8 cellular contexts compared by ENCODE assay signal in the genomic region with DNA sequence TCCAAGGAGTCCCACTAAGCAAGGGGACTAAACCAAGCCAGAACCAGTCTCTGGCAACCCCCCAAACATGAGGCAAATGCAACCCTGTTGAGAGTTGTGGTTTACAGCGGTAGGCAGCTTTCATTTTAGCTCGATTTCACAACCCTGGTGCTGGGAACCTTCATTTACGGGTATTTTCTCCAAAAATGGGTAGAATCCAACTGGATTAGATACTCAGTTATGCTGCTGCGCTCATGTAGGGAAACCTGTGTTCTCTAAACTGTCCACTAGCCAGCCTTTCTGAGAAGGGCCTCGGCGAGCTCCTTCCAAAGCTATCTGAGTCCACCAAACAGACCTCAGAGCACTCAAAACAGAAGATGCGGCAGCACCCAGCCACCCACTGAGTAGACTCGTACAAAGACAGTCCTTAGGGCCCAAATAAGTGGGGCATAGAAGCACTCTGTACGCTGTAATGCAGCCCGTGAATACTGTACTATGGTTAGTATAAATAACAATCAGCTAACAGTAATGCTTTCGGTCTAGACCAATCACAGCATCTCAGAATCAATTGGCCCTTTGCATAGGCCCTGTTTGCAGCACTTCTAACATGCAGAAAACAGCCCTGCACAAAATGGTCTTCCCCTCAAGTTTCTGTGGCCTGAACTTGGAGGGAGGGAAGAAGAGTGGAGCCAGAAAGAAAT.
DNase-seq lines count a peak whose midpoint lies in the region; ATAC-seq, FAIRE-seq and TF ChIP-seq lines count a peak whose summit lies in the region.

No MANE protein-coding gene starts in this region.

- no peak for DNase-seq in AG04450 (ENCODE audit: low read depth, low spot score)
- peak; percentile 58 for DNase-seq in activated naive CD4-positive, alpha-beta T cell treated with anti-CD3 and anti-CD28 coated beads, Interleukin-2, amount 50 U/mL, for 16 hours
- no peak for DNase-seq in SHP77 (lab: John Stamatoyannopoulos, UW)
- DNase-seq in urothelium cell line (ENCODE audit: low spot score) = no peak
- no peak for DNase-seq in NCI-H2107 treated with DMSO at 0.1 percent for 48 hours (lab: John Stamatoyannopoulos, UW; ENCODE audit: unreplicated experiment)

- peak; percentile 45 for ATAC-seq in GM19328 (IDR thresholded peaks at IDR 0.05; ENCODE audit: unreplicated experiment)
- ATAC-seq in HG03442 (IDR thresholded peaks at IDR 0.05; ENCODE audit: unreplicated experiment) = peak; percentile 60

- POLR2A ChIA-PET in AG04450 (lab: Yijun Ruan, JAX) = no interaction called here

- H3K4me3 ChIP-seq in AG04450 (ENCODE audit: low read depth, low read length) (no peak overlapping the region), mucosa of rectum (ENCODE audit: low read length in 2 of 2) (peak overlapping the region in 1 of 2 donors; percentile 46)

- FAIRE-seq in urothelium cell line (lab: Jason Lieb, UNC) = no peak

- H3K9ac ChIP-seq in mucosa of rectum (ENCODE audit: low read depth in 1 of 2, low read length in 2 of 2) = peak overlapping the region in 1 of 2 donors; percentile 15

- H3K9me3 ChIP-seq in AG04450 (ENCODE audit: control insufficient read depth, insufficient read depth, low read length) (no peaks in the 10 kb centered on the region), mucosa of rectum (ENCODE audit: control insufficient read depth in 2 of 2, low read length in 2 of 2) (no peaks in the 10 kb centered on the region)

- H3K36me3 ChIP-seq in mucosa of rectum (ENCODE audit: control insufficient read depth in 2 of 2, insufficient read depth in 2 of 2, low read length in 2 of 2) = peaks cover 46 to 50% of the 10 kb centered on the region in 2 donors

- CTCF ChIA-PET in AG04450 (lab: Charles Lee) = interaction anchor here (0.5 to 1.4 kb wide), 2 partner anchors 148 to 149 kb away, joined by 4 to 6 read pairs; no protein-coding TSS in a partner anchor

- no peak for TF ChIP-seq CTCF in AG04450 (IDR thresholded peaks at IDR 0.05; ENCODE audit: low read depth, low read length)

- H3K4me1 ChIP-seq in mucosa of rectum (ENCODE audit: control insufficient read depth in 2 of 2, insufficient read depth in 2 of 2, low read length in 2 of 2) = peaks cover 8 to 14% of the 10 kb centered on the region in 2 donors

- H3K27ac ChIP-seq in AG04450 (ENCODE audit: low read depth, low read length) = peak overlapping the region; percentile 32
- H3K27ac ChIP-seq in mucosa of rectum (ENCODE audit: low read depth in 2 of 2, low read length in 2 of 2) = peak overlapping the region; percentile 70 to 78

- H3K27me3 ChIP-seq in AG04450 (ENCODE audit: control insufficient read depth, insufficient read depth, low read length) (no peaks in the 10 kb centered on the region), mucosa of rectum (ENCODE audit: control insufficient read depth in 2 of 2, insufficient read depth in 2 of 2, low read length in 2 of 2) (no peaks in the 10 kb centered on the region)
